In the genomic region with DNA sequence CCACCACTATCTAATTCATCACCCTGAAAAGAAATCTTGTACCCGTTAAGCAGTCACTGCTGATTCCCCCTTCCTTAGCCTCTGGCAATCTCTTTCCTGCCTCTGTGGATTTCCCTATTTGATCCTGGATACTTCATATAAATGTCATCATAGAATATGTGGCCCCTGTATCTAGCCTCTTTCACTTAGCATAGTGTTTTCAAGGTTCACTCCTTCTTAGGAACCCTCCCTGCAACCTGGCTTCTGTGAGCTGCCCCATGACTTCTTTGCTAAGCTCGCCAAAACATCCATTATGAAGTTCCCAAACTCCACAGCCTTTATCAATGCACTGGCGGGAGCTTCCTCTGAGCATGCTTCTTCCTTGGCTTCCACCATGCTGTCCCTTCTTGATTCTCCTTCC, we compare ENCODE assay signal across 8 cellular contexts.
"Had no signal": no experiment of that assay in that cellular context is flagged by ENCODE, and none has a peak within 500 bp of the region (broad histone marks: within the 10 kb centered on the region; RNA-seq: fewer than 3 reads in every experiment).

No MANE protein-coding gene starts in this region.

- H3K36me3 ChIP-seq: HAP-1 had no signal

- DNase-seq: GM23248, GOT3, H7, IMR-90, KBM-7 had no signal

- H3K4me3 ChIP-seq: GM23248, HAP-1 had no signal

- H2AFZ ChIP-seq: GM23248 had no signal

- H3K9ac ChIP-seq: GM23248 had no signal

- H3K27ac ChIP-seq: GM23248, HL-60 had no signal

- ATAC-seq: HCT116 had no signal
